Comparison of ENCODE assay signal across 8 cellular contexts in the genomic region with DNA sequence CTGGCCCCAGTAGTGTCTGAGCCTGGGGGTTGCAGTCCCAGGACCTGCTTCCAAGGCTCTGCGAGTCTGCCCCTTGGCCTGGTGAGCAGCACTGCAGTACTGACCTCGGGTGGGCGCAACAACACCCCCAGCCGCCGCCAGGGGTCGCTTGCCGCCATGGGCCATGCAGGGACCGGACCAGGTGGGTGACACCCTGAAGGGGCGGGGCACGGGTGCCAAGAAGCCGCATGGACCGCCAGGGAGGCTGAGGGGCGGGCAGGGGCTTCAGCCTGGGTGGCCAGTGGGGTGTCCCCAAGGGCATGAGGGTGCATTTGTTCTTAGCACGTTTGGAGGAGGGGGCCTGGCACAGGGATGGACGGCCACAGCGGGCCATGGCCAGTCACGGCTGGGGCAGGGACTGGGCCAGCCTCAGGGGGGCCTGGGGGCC. TPM values are rescaled to one million over a fixed set of nuclear protein-coding genes. Genes with fewer than 3 reads are reported as not detected.
A peak's percentile ranks its signal among the peaks of the same experiment; 100 is the strongest.
DNase-seq lines count a peak whose midpoint lies in the region; ATAC-seq, FAIRE-seq and TF ChIP-seq lines count a peak whose summit lies in the region.

No MANE protein-coding gene starts in this region.

- TF ChIP-seq CTCF in bronchial epithelial cell (IDR thresholded peaks at IDR 0.05; ENCODE audit: insufficient read depth, low read length, severe bottlenecking), result peak; percentile 83
- TF ChIP-seq CTCF in left lung (IDR thresholded peaks at IDR 0.05), result peak; percentile 69 to 79

- no peaks in the 10 kb centered on the region for H3K36me3 ChIP-seq in bronchial epithelial cell (ENCODE audit: control insufficient read depth, insufficient read depth, low read length)
- H3K36me3 ChIP-seq in left lung, result peaks cover 0 to 41% of the 10 kb centered on the region in 2 donors

- H3K4me1 ChIP-seq in left lung, result peaks cover 0 to 5% of the 10 kb centered on the region in 2 donors

- ATAC-seq in GM21360 (IDR thresholded peaks at IDR 0.05; ENCODE audit: unreplicated experiment) (peak; percentile 52), left lung (peak; percentile 67)

- no peak overlapping the region for H3K27ac ChIP-seq in left lung

- FAIRE-seq in bronchial epithelial cell (lab: Jason Lieb, UNC), result no peak

- H3K4me3 ChIP-seq in bronchial epithelial cell (ENCODE audit: low read depth, low read length) (no peak overlapping the region), left lung (no peak overlapping the region)

- intact Hi-C loops in left lung (cut with DNase I), result loop anchor here in 1 of 2 donors (10.0 kb wide), 1 partner anchor 149 kb away; no protein-coding TSS in a partner anchor

- no peaks in the 10 kb centered on the region for H3K9me3 ChIP-seq in left lung

- H3K27me3 ChIP-seq in bronchial epithelial cell (ENCODE audit: control insufficient read depth, insufficient read depth, low read length), result no peaks in the 10 kb centered on the region
- peaks cover 0 to 19% of the 10 kb centered on the region in 2 donors for H3K27me3 ChIP-seq in left lung

- DNase-seq in AG08396 (ENCODE audit: low spot score) (peak; percentile 89), NCI-H1436 treated with DMSO at 0.1 percent for 48 hours (lab: John Stamatoyannopoulos, UW) (peak; percentile 7), bronchial epithelial cell (ENCODE audit: low read depth) (peak; percentile 42), left lung (peak in 1 of 2 donors; percentile 93), medulla oblongata (ENCODE audit: extremely low spot score) (no peak)
- DNase-seq in activated CD4-positive, CD25-positive, alpha-beta regulatory T cell (lab: John Stamatoyannopoulos, UW), result peak; percentile 61 to 81 (median 72)
- DNase-seq in stimulated activated CD8-positive, alpha-beta memory T cell treated with anti-CD3 and anti-CD28 coated beads, Interleukin-12 subunit alpha, Interleukin-12 subunit beta, amount 100 ng/mL, for 1 hour (ENCODE audit: low read depth), result peak; percentile 59

RNA-seq across cellular contexts. Expression of gene TACC3, which starts 25.0 kb away (rescaled TPM):
- 1.2 and 3.4 TPM in 2 replicates for total RNA-seq in bronchial epithelial cell
- 10 to 100 TPM; 20.3 to 28.1 TPM for total RNA-seq in left lung

RNA-seq across cellular contexts. Expression of gene TMEM129, which starts 25.2 kb away (rescaled TPM):
- total RNA-seq in bronchial epithelial cell (20.0 and 34.4 TPM in 2 replicates), left lung (10 to 100 TPM; 36.8 to 41.1 TPM)

RNA-seq across cellular contexts. Expression of gene SLBP, which starts 34.2 kb away (rescaled TPM):
- total RNA-seq in bronchial epithelial cell (55.6 and 62.9 TPM in 2 replicates), left lung (10 to 100 TPM; 39.1 to 42.8 TPM)

RNA-seq across cellular contexts. Expression of gene FGFR3, which starts 46.8 kb away (rescaled TPM):
- total RNA-seq in bronchial epithelial cell (29.0 and 133 TPM in 2 replicates), left lung (10 to 100 TPM; 10.8 to 13.5 TPM)
